Comparison of ENCODE assay signal across 24 cellular contexts in the genomic region with DNA sequence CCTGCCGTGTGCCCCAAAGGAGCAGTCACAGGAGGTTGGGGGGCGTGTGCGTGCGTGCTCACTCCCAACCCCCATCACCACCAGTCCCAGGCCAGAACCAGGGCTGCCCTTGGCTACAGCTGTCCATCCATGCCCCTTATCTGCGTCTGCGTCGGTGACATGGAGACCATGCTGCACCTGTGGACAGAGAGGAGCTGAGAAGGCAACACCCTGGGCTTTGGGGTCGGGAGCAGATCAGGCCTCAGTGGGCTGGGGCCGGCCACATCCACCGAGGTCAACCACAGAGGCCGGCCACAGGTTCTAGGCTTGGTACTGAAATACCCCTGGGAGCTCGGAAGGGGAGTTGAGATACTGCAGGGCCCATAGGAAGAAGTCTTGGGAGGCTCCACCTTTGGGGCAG. TPM values are rescaled to one million over a fixed set of nuclear protein-coding genes. Genes with fewer than 3 reads are reported as not detected.
DNase-seq lines count a peak whose midpoint lies in the region; ATAC-seq and TF ChIP-seq lines count a peak whose summit lies in the region.
"Had no signal": no experiment of that assay in that cellular context is flagged by ENCODE, and none has a peak within 500 bp of the region (broad histone marks: within the 10 kb centered on the region; RNA-seq: fewer than 3 reads in every experiment).

No MANE protein-coding gene starts in this region.

- TF ChIP-seq CTCF in cardiac muscle cell (IDR thresholded peaks at IDR 0.05; ENCODE audit: low read depth, low read length) (no peak), chondrocyte (IDR thresholded peaks at IDR 0.05) (no peak), neural progenitor cell (IDR thresholded peaks at IDR 0.05) (no peak), transverse colon (IDR thresholded peaks at IDR 0.05) (no peak)

- H3K27ac ChIP-seq in cardiac muscle cell (peak overlapping the region; percentile 60), neural progenitor cell (no peak overlapping the region), transverse colon (peak overlapping the region in 3 of 4 donors; percentile 10 to 46 (median 20))
- H3K27ac ChIP-seq: right atrium auricular region, SJCRH30, suprapubic skin, WERI-Rb-1 had no signal

- H3K36me3 ChIP-seq in cardiac muscle cell (no peaks in the 10 kb centered on the region), neural progenitor cell (no peaks in the 10 kb centered on the region), transverse colon (no peaks in the 10 kb centered on the region)
- H3K36me3 ChIP-seq: SJCRH30, WERI-Rb-1 had no signal

- no peak overlapping the region for H3K4me3 ChIP-seq in cardiac muscle cell
- H3K4me3 ChIP-seq in neural progenitor cell, result no peak overlapping the region
- no peak overlapping the region for H3K4me3 ChIP-seq in transverse colon
- H3K4me3 ChIP-seq: right atrium auricular region, SJCRH30, suprapubic skin had no signal

- DNase-seq in cardiac muscle cell (ENCODE audit: low read depth in 1 of 2, low spot score in 1 of 2) (no peak), left cardiac atrium (no peak), chondrocyte (ENCODE audit: low spot score) (peak; percentile 70), neural progenitor cell (ENCODE audit: low spot score) (no peak), transverse colon (no peak), DMS114 treated with DMSO at 0.1 percent for 48 hours (lab: John Stamatoyannopoulos, UW; ENCODE audit: unreplicated experiment) (no peak), ACHN (no peak)
- DNase-seq: activated CD4-positive, alpha-beta memory T cell treated with anti-CD3 and anti-CD28 coated beads for 36 hours; activated naive CD4-positive, alpha-beta T cell treated with anti-CD3 and anti-CD28 coated beads, Interleukin-2, amount 50 U/mL, for 16 hours; activated T-cell treated with anti-CD3 and anti-CD28 coated beads, Interleukin-2, amount 50 U/mL, for 24 hours; anterior cingulate cortex; DMS 273 treated with DMSO at 0.1 percent for 48 hours; effector CD8-positive, alpha-beta T cell; Kasumi-1; NCI-H1092 treated with DMSO at 0.1 percent for 48 hours; NCI-H2029 treated with DMSO at 0.1 percent for 48 hours; NCI-H446; WERI-Rb-1 had no signal

- no peak overlapping the region for H3K4me2 ChIP-seq in neural progenitor cell

- H3K79me2 ChIP-seq in neural progenitor cell (ENCODE audit: low read depth), result no peaks in the 10 kb centered on the region

- H3K4me1 ChIP-seq in cardiac muscle cell (ENCODE audit: low read depth) (no peaks in the 10 kb centered on the region), neural progenitor cell (no peaks in the 10 kb centered on the region), transverse colon (no peaks in the 10 kb centered on the region)
- H3K4me1 ChIP-seq: right atrium auricular region, SJCRH30, suprapubic skin had no signal

- H3K27ac Mint-ChIP-seq in chondrocyte (ENCODE audit: unreplicated experiment) (peak overlapping the region; percentile 59), neural progenitor cell (peak overlapping the region; percentile 4)
- H3K27ac Mint-ChIP-seq: activated CD4-positive, alpha-beta memory T cell treated with anti-CD3 and anti-CD28 coated beads for 36 hours; activated T-cell treated with anti-CD3 and anti-CD28 coated beads, Interleukin-2, amount 50 U/mL, for 24 hours; CD14-positive monocyte had no signal

- H3K4me1 Mint-ChIP-seq in chondrocyte (ENCODE audit: low read depth), result no peaks in the 10 kb centered on the region
- H3K4me1 Mint-ChIP-seq in neural progenitor cell, result peaks cover 6% of the 10 kb centered on the region
- H3K4me1 Mint-ChIP-seq: CD14-positive monocyte had no signal

- no peaks in the 10 kb centered on the region for H4K20me1 ChIP-seq in neural progenitor cell (ENCODE audit: low read depth)

- intact Hi-C loops in left cardiac atrium (cut with DNase I) (no loop called here), transverse colon (cut with DNase I; ENCODE audit: low total_unique reads) (no loop called here)

- ATAC-seq in left cardiac atrium (no peak), GM18511 (IDR thresholded peaks at IDR 0.05; ENCODE audit: unreplicated experiment) (no peak)
- ATAC-seq: left colon had no signal

- WGBS in transverse colon (ENCODE audit: low coverage in 1 of 2), 2 donors, result 57 to 90% methylated on average over 4 to 12 of the region's 12 CpGs

- H3K4me3 Mint-ChIP-seq in chondrocyte (ENCODE audit: unreplicated experiment), result no peak overlapping the region
- peak overlapping the region; percentile 21 for H3K4me3 Mint-ChIP-seq in neural progenitor cell
- H3K4me3 Mint-ChIP-seq: activated CD4-positive, alpha-beta memory T cell treated with anti-CD3 and anti-CD28 coated beads for 36 hours; activated T-cell treated with anti-CD3 and anti-CD28 coated beads, Interleukin-2, amount 50 U/mL, for 24 hours; CD14-positive monocyte had no signal

- no peaks in the 10 kb centered on the region for H3F3A ChIP-seq in neural progenitor cell (ENCODE audit: low read depth)

- H3K27me3 ChIP-seq in cardiac muscle cell, result no peaks in the 10 kb centered on the region
- H3K27me3 ChIP-seq in neural progenitor cell, result no peaks in the 10 kb centered on the region
- no peaks in the 10 kb centered on the region for H3K27me3 ChIP-seq in transverse colon
- H3K27me3 ChIP-seq: right atrium auricular region, SJCRH30, suprapubic skin had no signal

- in situ Hi-C loops in transverse colon (cut with MboI; ENCODE audit: low pct_ligation_motif_present in 1 of 4, low pct_unique_long_range_greater_than_20kb in 1 of 4, low sequenced_read_pairs in 3 of 4) (no loop called here), ACHN (cut with HindIII; ENCODE audit: low pct_ligation_motif_present, low pct_unique_long_range_greater_than_20kb, low sequenced_read_pairs) (no loop called here)

- H3K27me3 Mint-ChIP-seq in chondrocyte (ENCODE audit: low read depth) (no peaks in the 10 kb centered on the region), neural progenitor cell (ENCODE audit: insufficient read depth, low read depth) (peaks cover 10% of the 10 kb centered on the region)
- H3K27me3 Mint-ChIP-seq: activated CD4-positive, alpha-beta memory T cell treated with anti-CD3 and anti-CD28 coated beads for 36 hours; activated T-cell treated with anti-CD3 and anti-CD28 coated beads, Interleukin-2, amount 50 U/mL, for 24 hours had no signal

- H2AFZ ChIP-seq in neural progenitor cell (replicated peaks), result no peak overlapping the region

- TF ChIP-seq EP300 in transverse colon (IDR thresholded peaks at IDR 0.05; ENCODE audit: low read depth), result no peak

- H3K36me3 Mint-ChIP-seq in chondrocyte (ENCODE audit: low read depth), result peaks cover 15% of the 10 kb centered on the region
- peaks cover 6% of the 10 kb centered on the region for H3K36me3 Mint-ChIP-seq in neural progenitor cell
- H3K36me3 Mint-ChIP-seq: activated CD4-positive, alpha-beta memory T cell treated with anti-CD3 and anti-CD28 coated beads for 36 hours; CD14-positive monocyte had no signal

- TF ChIP-seq POLR2A in transverse colon (IDR thresholded peaks at IDR 0.05), result no peak

- no peak overlapping the region for H3K9ac ChIP-seq in neural progenitor cell

- H3K9me3 Mint-ChIP-seq in chondrocyte (ENCODE audit: low read depth) (peaks cover 3% of the 10 kb centered on the region), neural progenitor cell (peaks cover 2% of the 10 kb centered on the region)

- H3K9me3 ChIP-seq in cardiac muscle cell (ENCODE audit: low read depth) (no peaks in the 10 kb centered on the region), neural progenitor cell (ENCODE audit: low read depth) (no peaks in the 10 kb centered on the region), transverse colon (no peaks in the 10 kb centered on the region)
- H3K9me3 ChIP-seq: right atrium auricular region, SJCRH30 had no signal

RNA-seq across cellular contexts. Expression of a gene that starts 23.5 kb away (rescaled TPM):
- total RNA-seq in cardiac muscle cell, result 499 and 605 TPM in 2 replicates
- 245 and 279 TPM in 2 replicates for polyA plus RNA-seq in cardiac muscle cell
- 100 to 1,000 TPM; 244 to 247 TPM for total RNA-seq in left cardiac atrium
- 994 to 1,063 TPM (median 1,052 TPM) in 3 replicates for total RNA-seq in chondrocyte
- 12.6 and 52.2 TPM in 2 replicates for total RNA-seq in neural progenitor cell (ENCODE audit: low replicate concordance)
- 100 to 1,000 TPM; 166 to 580 (median 346) TPM for total RNA-seq in transverse colon
